8 cellular contexts compared by ENCODE assay signal in the genomic region with DNA sequence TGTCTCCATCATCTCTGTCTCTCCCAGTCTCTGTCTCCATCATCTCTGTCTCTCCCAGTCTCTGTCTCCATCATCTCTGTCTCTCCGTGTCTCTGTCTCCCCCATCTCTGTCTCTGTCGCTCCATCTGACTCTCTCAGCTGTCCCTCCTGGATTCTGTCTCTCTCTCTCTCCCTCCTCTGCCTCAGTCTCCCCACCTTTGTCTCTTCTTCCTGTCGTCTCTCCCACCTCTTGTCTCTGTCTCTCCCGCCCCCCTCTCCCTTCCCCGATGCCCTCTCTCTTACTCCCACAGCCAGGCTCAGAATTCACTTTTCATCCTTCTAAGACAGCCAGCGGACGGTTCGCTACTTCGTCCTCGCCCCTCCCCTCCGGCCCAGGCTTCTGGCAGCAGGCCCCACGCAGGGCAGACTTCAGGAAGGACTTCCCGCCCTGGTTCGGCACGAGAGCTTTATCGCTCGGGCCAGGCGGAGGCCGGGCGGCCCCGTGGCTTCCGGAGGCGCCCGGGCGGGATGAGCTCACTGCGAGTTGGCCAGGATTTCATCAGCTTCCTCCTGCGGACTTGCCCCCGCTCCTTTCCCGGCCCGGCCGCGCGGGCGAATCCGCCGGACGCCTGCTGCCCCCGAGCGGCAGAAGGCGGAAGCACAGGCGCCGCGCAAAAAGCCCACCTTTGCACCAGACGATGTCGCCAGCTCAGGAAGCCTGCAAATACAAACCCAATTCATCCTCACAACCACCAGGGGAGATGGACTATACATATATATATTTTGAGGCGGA. TPM values are rescaled to one million over a fixed set of nuclear protein-coding genes. Genes with fewer than 3 reads are reported as not detected.
DNase-seq lines count a peak whose midpoint lies in the region; ATAC-seq and TF ChIP-seq lines count a peak whose summit lies in the region.

No MANE protein-coding gene starts in this region.

- POLR2A ChIA-PET in AG04449 (lab: Yijun Ruan, JAX) = interaction anchor here (0.5 to 2.9 kb wide), 16 partner anchors 9 to 458 kb away, joined by 3 to 79 read pairs (median 4); partner anchors contain the start of genes CCDC9 and ZC3H4

- DNase-seq in AG04449 (ENCODE audit: low read depth, low spot score) (peak; percentile 77), NCI-H460 (ENCODE audit: extremely low read depth, low read depth) (peak; percentile 90), choroid plexus epithelial cell (ENCODE audit: low read depth) (peak; percentile 99), left kidney (ENCODE audit: low read depth, low spot score) (peak; percentile 97)
- DNase-seq in activated CD4-positive, alpha-beta T cell treated with anti-CD3 and anti-CD28 coated beads for 24 hours (ENCODE audit: low read depth in 2 of 2) = peak; percentile 80 to 83
- peak; percentile 94 for DNase-seq in stimulated activated CD4-positive, alpha-beta T cell treated with anti-CD3 and anti-CD28 coated beads, Interleukin-1b, Interleukin-23, amount 100 ng/mL, for 48 hours

- peak; percentile 66 for ATAC-seq in HG03175 (IDR thresholded peaks at IDR 0.05; ENCODE audit: unreplicated experiment)

- TF ChIP-seq POLR2A in GM18526 (IDR thresholded peaks at IDR 0.05; ENCODE audit: extremely low read depth, insufficient read length) = peak; percentile 49

- H3K4me3 ChIP-seq in AG04449 (ENCODE audit: low read depth, low read length) = peak overlapping the region; percentile 57
- H3K4me3 ChIP-seq in choroid plexus epithelial cell (ENCODE audit: low read depth, low read length) = peak overlapping the region; percentile 46

- TF ChIP-seq CTCF in AG04449 (IDR thresholded peaks at IDR 0.05; ENCODE audit: insufficient read depth, low read length, missing control alignments) (peak; percentile 97), choroid plexus epithelial cell (conservative IDR thresholded peaks at IDR 0.05; ENCODE audit: low read depth, low read length) (peak; percentile 79)

- CTCF ChIA-PET in AG04449 (lab: Yijun Ruan, JAX) = interaction anchor here (0.6 to 15.8 kb wide), 28 partner anchors 9 to 232 kb away, joined by 3 to 570 read pairs (median 10); partner anchors contain the start of genes CCDC9, DHX34, INAFM1 and SAE1

RNA-seq across cellular contexts. Expression of gene CCDC9, which starts 12.4 kb away (rescaled TPM):
- total RNA-seq in NCI-H460 (2014; rRNA removed; shearing (Covaris generic)) = 6.0 and 6.1 TPM in 2 replicates
- polyA plus RNA-seq in NCI-H460 (2014; cell fraction: nucleus; rRNA removed) = 9.7 and 14.5 TPM in 2 replicates

RNA-seq across cellular contexts. Expression of gene BBC3, which starts 13.0 kb away (rescaled TPM):
- 6.9 and 9.5 TPM in 2 replicates for total RNA-seq in NCI-H460 (2014; rRNA removed; shearing (Covaris generic))
- 9.6 and 10.5 TPM in 2 replicates for polyA plus RNA-seq in NCI-H460 (2014; cell fraction: nucleus; rRNA removed)

RNA-seq across cellular contexts. Expression of gene INAFM1, which starts 30.7 kb away (rescaled TPM):
- total RNA-seq in NCI-H460 (2014; rRNA removed; shearing (Covaris generic)) = 1.7 TPM in 2 replicates
- polyA plus RNA-seq in NCI-H460 (2014; cell fraction: nucleus; rRNA removed) = 1.9 and 3.3 TPM in 2 replicates

Comparison
In these comparisons a context has a peak if more than half of its experiments do, and no peak if none do; other contexts are left out.
1. Peak in every context shown above with its lines: DNase-seq, ATAC-seq and H3K4me3 ChIP-seq.